7 cellular contexts compared by ENCODE assay signal in the genomic region with DNA sequence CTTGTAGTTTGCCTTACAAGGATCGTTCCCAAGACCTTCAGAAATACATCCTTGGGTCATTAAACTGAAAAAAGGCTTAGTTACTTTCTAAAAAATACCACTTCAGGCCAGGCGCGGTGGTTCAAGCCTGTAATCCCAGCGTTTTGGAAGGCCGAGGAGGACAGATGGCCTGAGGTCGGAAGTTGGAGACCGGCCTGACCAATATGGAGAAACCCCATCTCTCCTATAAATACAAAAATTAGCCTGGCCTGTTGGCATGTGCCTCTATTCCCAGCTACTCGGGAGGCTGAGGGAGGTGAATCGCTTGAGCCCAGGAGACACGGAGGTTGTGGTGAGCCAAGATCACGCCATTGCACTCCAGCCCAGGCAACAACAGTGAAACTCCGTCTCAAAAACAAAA.
"Had no signal": no experiment of that assay in that cellular context is flagged by ENCODE, and none has a peak within 500 bp of the region (broad histone marks: within the 10 kb centered on the region; RNA-seq: fewer than 3 reads in every experiment).

No MANE protein-coding gene starts in this region.

- H3K27ac ChIP-seq: HL-60 had no signal

- H3K4me3 ChIP-seq: K562 had no signal

- H3K27me3 Mint-ChIP-seq: IgD-negative memory B cell had no signal

- ATAC-seq: HepG2, K562 had no signal

- DNase-seq: IMR-90, KBM-7, KG1 had no signal
